ENCODE assay signal across 10 cellular contexts in the genomic region with DNA sequence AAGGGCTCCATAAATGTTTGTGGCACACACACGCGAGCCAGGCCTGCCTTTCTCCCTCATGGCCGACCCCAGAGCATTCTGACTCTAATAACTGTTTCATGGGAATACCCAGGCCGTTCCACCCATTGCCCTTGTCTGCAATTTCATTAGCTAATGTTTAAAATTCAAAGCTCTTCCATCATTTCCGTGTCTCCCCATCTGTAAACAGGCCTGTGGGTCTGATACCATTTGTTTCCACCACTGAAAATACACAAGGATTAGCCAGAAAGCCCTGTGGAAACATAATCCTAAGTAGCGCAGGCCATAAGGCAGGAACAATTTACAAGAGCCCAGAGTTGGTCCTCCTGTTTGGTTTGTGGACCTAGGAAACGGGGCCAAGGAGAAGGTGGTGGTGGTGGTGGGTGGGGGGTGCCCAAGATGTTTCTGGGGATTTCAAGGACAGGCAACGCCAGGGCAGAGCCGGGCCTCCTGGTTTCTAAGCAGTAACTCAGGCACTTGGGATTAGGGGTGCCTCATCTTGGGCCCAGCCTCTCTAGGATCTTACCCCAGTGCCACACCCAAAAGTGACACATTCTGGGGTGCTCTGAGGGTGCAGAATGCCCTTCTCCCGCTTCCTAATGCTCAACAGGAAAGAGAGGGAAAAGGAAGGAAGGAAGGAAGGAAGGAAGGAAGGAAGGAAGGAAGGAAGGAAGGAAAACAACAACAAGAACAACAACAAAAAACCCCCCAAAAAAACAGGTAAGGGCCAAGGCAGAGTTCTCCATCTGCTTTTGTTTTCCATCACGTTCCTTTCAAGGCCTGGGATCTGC.
DNase-seq lines count a peak whose midpoint lies in the region; ATAC-seq and TF ChIP-seq lines count a peak whose summit lies in the region.
"Had no signal": no experiment of that assay in that cellular context is flagged by ENCODE, and none has a peak within 500 bp of the region (broad histone marks: within the 10 kb centered on the region; RNA-seq: fewer than 3 reads in every experiment).

No MANE protein-coding gene starts in this region.

- H3K27me3 ChIP-seq in DOHH2 (ENCODE audit: control insufficient read depth, low read length) (no peaks in the 10 kb centered on the region), iPS-20b (ENCODE audit: insufficient read depth, low read length) (no peaks in the 10 kb centered on the region), gastrocnemius medialis (no peaks in the 10 kb centered on the region)
- H3K27me3 ChIP-seq: body of pancreas had no signal

- H3K9me3 ChIP-seq in DOHH2 (ENCODE audit: control insufficient read depth, insufficient read depth, low read length), result no peaks in the 10 kb centered on the region
- H3K9me3 ChIP-seq in SK-N-MC (ENCODE audit: low read depth, low read length), result no peaks in the 10 kb centered on the region
- no peaks in the 10 kb centered on the region for H3K9me3 ChIP-seq in iPS-20b (ENCODE audit: insufficient read depth, low read depth, low read length)
- no peaks in the 10 kb centered on the region for H3K9me3 ChIP-seq in gastrocnemius medialis
- H3K9me3 ChIP-seq: body of pancreas had no signal

- in situ Hi-C loops in gastrocnemius medialis (cut with MboI; ENCODE audit: low sequenced_read_pairs in 4 of 4), result no loop called here

- H3K27ac ChIP-seq in DOHH2 (ENCODE audit: low read depth, low read length) (no peak overlapping the region), SK-N-MC (peak overlapping the region; percentile 63), iPS-20b (ENCODE audit: low read length) (peak overlapping the region; percentile 16), gastrocnemius medialis (peak overlapping the region; percentile 65 to 81 (median 74))

- no peak for TF ChIP-seq CTCF in DOHH2 (IDR thresholded peaks at IDR 0.05; ENCODE audit: low read depth, low read length, poor library complexity, severe bottlenecking)
- no peak for TF ChIP-seq CTCF in gastrocnemius medialis (IDR thresholded peaks at IDR 0.05 in 4 of 5, conservative IDR thresholded peaks at IDR 0.05 in 1 of 5)
- TF ChIP-seq CTCF in lower leg skin (IDR thresholded peaks at IDR 0.05), result no peak

- no peaks in the 10 kb centered on the region for H3K9me2 ChIP-seq in DOHH2 (replicated peaks; ENCODE audit: control insufficient read depth, low read length)

- H3K9ac ChIP-seq in SK-N-MC (ENCODE audit: insufficient read length) (no peak overlapping the region), iPS-20b (ENCODE audit: low read depth, low read length) (peak overlapping the region; percentile 39; the same call in 1 of the 2 replicates)

- peak overlapping the region; percentile 67 for H3K4me3 ChIP-seq in DOHH2 (ENCODE audit: low read length)
- no peak overlapping the region for H3K4me3 ChIP-seq in SK-N-MC
- no peak overlapping the region for H3K4me3 ChIP-seq in iPS-20b (ENCODE audit: low read length)
- no peak overlapping the region for H3K4me3 ChIP-seq in gastrocnemius medialis
- no peak overlapping the region for H3K4me3 ChIP-seq in lower leg skin (ENCODE audit: low read depth, poor library complexity, severe bottlenecking)
- H3K4me3 ChIP-seq: body of pancreas had no signal

- H3K79me2 ChIP-seq in DOHH2 (ENCODE audit: control insufficient read depth, low read length), result peaks cover 7% of the 10 kb centered on the region; the same call in 1 of the 2 replicates

- intact Hi-C loops in gastrocnemius medialis (cut with DNase I; ENCODE audit: low total_unique reads) (loop anchor here (2.0 kb wide), 1 partner anchor 16 kb away; no protein-coding TSS in a partner anchor), lower leg skin (cut with DNase I; ENCODE audit: low total_unique reads) (no loop called here)

- no peaks in the 10 kb centered on the region for H3F3A ChIP-seq in DOHH2 (ENCODE audit: control insufficient read depth, insufficient read depth)

- no peak for DNase-seq in SK-N-MC (ENCODE audit: low read depth, low spot score)
- DNase-seq in gastrocnemius medialis, result no peak
- no peak for DNase-seq in NCI-H187 (lab: John Stamatoyannopoulos, UW)
- no peak for DNase-seq in lower leg skin (ENCODE audit: low spot score in 2 of 2)
- DNase-seq in erythroblast (lab: John Stamatoyannopoulos, UW), result no peak
- DNase-seq: body of pancreas had no signal

- ATAC-seq in gastrocnemius medialis, result no peak
- ATAC-seq in GM18868 (IDR thresholded peaks at IDR 0.05; ENCODE audit: unreplicated experiment), result no peak
- ATAC-seq: body of pancreas, HCT116 had no signal

- no peaks in the 10 kb centered on the region for H3K36me3 ChIP-seq in DOHH2 (ENCODE audit: control insufficient read depth, low read length)
- H3K36me3 ChIP-seq in SK-N-MC (ENCODE audit: insufficient read depth, low read length), result no peaks in the 10 kb centered on the region; the same call in 1 of the 2 replicates
- H3K36me3 ChIP-seq in iPS-20b (ENCODE audit: insufficient read depth, low read depth, low read length), result 0 out of 2 replicates have a peak, but pooled peaks cover 3% of the 10 kb centered on the region
- H3K36me3 ChIP-seq in gastrocnemius medialis, result no peaks in the 10 kb centered on the region

- H3K4me2 ChIP-seq in DOHH2 (ENCODE audit: low read length), result peak overlapping the region; percentile 79

- TF ChIP-seq POLR2A in gastrocnemius medialis (IDR thresholded peaks at IDR 0.05) (no peak), lower leg skin (IDR thresholded peaks at IDR 0.05) (no peak), erythroblast (IDR thresholded peaks at IDR 0.05; ENCODE audit: low read length) (no peak)

- H4K20me1 ChIP-seq in DOHH2 (ENCODE audit: control insufficient read depth, insufficient read depth, low read depth, low read length), result no peaks in the 10 kb centered on the region

- WGBS in lower leg skin, 2 donors, result 63 to 67% methylated on average over 11 of the region's 11 CpGs

- peaks cover 45% of the 10 kb centered on the region for H3K4me1 ChIP-seq in DOHH2 (ENCODE audit: control insufficient read depth, low read length)
- peaks cover 81% of the 10 kb centered on the region for H3K4me1 ChIP-seq in iPS-20b (ENCODE audit: insufficient read depth, low read length)
- H3K4me1 ChIP-seq in gastrocnemius medialis, result peaks cover 89 to 92% of the 10 kb centered on the region in 2 donors
